In the genomic region with DNA sequence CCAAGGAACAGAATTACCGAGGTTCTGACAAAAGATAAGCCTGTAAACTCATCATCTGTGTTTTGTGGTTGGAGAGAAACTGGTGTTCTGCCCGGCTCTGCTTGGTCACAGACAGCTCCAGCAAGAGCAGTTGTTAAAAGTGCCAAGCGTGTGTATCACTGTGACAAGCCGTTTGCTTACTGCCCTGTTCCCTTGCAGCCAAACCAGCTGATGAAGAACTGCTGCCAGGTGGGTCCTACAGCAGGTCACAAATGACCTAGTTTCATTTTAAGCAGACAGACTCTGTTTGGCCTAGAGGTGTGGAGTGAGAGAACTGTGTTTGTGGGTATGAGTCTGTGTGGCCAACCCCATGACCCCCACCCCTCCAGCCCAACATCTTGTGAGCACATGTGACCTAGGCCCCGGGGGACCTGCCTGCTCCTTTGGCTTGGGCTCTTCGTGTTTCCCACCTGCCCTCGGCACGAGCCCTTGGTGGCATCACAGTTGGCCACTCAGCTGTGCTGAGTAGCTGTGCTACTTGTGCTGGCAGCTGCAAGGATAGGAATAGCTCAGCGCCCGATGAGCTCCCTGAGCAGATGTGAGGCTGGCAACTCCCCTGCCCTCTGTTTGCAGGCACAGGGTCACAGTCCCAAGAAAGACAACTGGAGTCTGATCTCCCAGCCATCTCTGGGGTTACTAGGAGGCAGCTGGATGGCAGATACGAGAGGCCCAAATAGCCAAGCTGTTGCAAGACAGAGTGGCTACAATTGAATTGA, we compare ENCODE assay signal across 8 cellular contexts. TPM values are rescaled to one million over a fixed set of nuclear protein-coding genes. Genes with fewer than 3 reads are reported as not detected.
DNase-seq lines count a peak whose midpoint lies in the region; ATAC-seq and TF ChIP-seq lines count a peak whose summit lies in the region.

No MANE protein-coding gene starts in this region.

- H3K9ac ChIP-seq in smooth muscle cell (ENCODE audit: low read depth) = no peak overlapping the region

- DNase-seq in EH (ENCODE audit: low read depth) = peak; percentile 8
- peak; percentile 29 for DNase-seq in NCI-H2107 (lab: John Stamatoyannopoulos, UW)
- no peak for DNase-seq in left ventricle myocardium inferior
- DNase-seq in smooth muscle cell (lab: John Stamatoyannopoulos, UW; ENCODE audit: unreplicated experiment) = no peak
- DNase-seq in AG20443 (ENCODE audit: low spot score) = no peak
- no peak for DNase-seq in NCI-H2081 treated with DMSO at 0.1 percent for 48 hours (lab: John Stamatoyannopoulos, UW)

- 71% methylated on average over 11 of the region's 11 CpGs for WGBS in smooth muscle cell (ENCODE audit: low lambda C conversion rate)

- H3K27me3 ChIP-seq in left ventricle myocardium inferior (ENCODE audit: low read depth) (no peaks in the 10 kb centered on the region), smooth muscle cell (ENCODE audit: low read depth) (no peaks in the 10 kb centered on the region)

- H3F3A ChIP-seq in smooth muscle cell (ENCODE audit: low read depth) = no peaks in the 10 kb centered on the region

- no peak overlapping the region for H2AFZ ChIP-seq in smooth muscle cell (ENCODE audit: low read depth)

- peak; percentile 64 for ATAC-seq in GM21619 (IDR thresholded peaks at IDR 0.05; ENCODE audit: unreplicated experiment)
- ATAC-seq in HG02885 (IDR thresholded peaks at IDR 0.05; ENCODE audit: poor library complexity, unreplicated experiment) = no peak

- H3K4me1 ChIP-seq in left ventricle myocardium inferior (peaks cover 28% of the 10 kb centered on the region), smooth muscle cell (ENCODE audit: low read depth) (peaks cover 4% of the 10 kb centered on the region)

- H3K9me3 ChIP-seq in left ventricle myocardium inferior (replicated peaks) (no peaks in the 10 kb centered on the region), smooth muscle cell (replicated peaks; ENCODE audit: low read depth) (no peaks in the 10 kb centered on the region)

- H4K20me1 ChIP-seq in smooth muscle cell (ENCODE audit: low read depth) = no peaks in the 10 kb centered on the region

- H3K4me3 ChIP-seq in left ventricle myocardium inferior (no peak overlapping the region), smooth muscle cell (no peak overlapping the region)

- H3K36me3 ChIP-seq in left ventricle myocardium inferior = peaks cover 5% of the 10 kb centered on the region
- no peaks in the 10 kb centered on the region for H3K36me3 ChIP-seq in smooth muscle cell (ENCODE audit: low read depth)

- H3K27ac ChIP-seq in left ventricle myocardium inferior (replicated peaks) (peak overlapping the region; percentile 65), smooth muscle cell (ENCODE audit: low read depth) (no peak overlapping the region)

- intact Hi-C loops in left ventricle myocardium inferior (cut with micrococcal nuclease) = no loop called here

- TF ChIP-seq CTCF in left ventricle myocardium inferior (IDR thresholded peaks at IDR 0.05; ENCODE audit: borderline replicate concordance) (no peak), smooth muscle cell (IDR thresholded peaks at IDR 0.05; ENCODE audit: borderline replicate concordance, insufficient read depth, poor library complexity, severe bottlenecking) (no peak)

- H3K79me2 ChIP-seq in smooth muscle cell (ENCODE audit: low read depth) = no peaks in the 10 kb centered on the region

- no peak overlapping the region for H3K4me2 ChIP-seq in smooth muscle cell

RNA-seq across cellular contexts. Expression of gene OXER1, which starts 9.7 kb away (rescaled TPM):
- total RNA-seq in left ventricle myocardium inferior = 0.36 TPM
- total RNA-seq in smooth muscle cell = 0.54 TPM in 1 of 2 replicates, not detected in the other
- 2.2 and 2.6 TPM in 2 replicates for polyA plus RNA-seq in smooth muscle cell

RNA-seq across cellular contexts. Expression of gene HAAO, which starts 38.2 kb away (rescaled TPM):
- total RNA-seq in left ventricle myocardium inferior (2.3 TPM), smooth muscle cell (4.5 and 7.1 TPM in 2 replicates)
- 10.2 and 10.3 TPM in 2 replicates for polyA plus RNA-seq in smooth muscle cell

Comparison
In these comparisons a context has a peak if more than half of its experiments do, and no peak if none do; other contexts are left out.
1. DNase-seq: peak in EH (single experiment) and NCI-H2107 (single experiment); none in left ventricle myocardium inferior (single experiment), smooth muscle cell (single experiment), AG20443 (single experiment) and NCI-H2081 treated with DMSO at 0.1 percent for 48 hours (single experiment).